1 cellular context compared by ENCODE assay signal in the genomic region with DNA sequence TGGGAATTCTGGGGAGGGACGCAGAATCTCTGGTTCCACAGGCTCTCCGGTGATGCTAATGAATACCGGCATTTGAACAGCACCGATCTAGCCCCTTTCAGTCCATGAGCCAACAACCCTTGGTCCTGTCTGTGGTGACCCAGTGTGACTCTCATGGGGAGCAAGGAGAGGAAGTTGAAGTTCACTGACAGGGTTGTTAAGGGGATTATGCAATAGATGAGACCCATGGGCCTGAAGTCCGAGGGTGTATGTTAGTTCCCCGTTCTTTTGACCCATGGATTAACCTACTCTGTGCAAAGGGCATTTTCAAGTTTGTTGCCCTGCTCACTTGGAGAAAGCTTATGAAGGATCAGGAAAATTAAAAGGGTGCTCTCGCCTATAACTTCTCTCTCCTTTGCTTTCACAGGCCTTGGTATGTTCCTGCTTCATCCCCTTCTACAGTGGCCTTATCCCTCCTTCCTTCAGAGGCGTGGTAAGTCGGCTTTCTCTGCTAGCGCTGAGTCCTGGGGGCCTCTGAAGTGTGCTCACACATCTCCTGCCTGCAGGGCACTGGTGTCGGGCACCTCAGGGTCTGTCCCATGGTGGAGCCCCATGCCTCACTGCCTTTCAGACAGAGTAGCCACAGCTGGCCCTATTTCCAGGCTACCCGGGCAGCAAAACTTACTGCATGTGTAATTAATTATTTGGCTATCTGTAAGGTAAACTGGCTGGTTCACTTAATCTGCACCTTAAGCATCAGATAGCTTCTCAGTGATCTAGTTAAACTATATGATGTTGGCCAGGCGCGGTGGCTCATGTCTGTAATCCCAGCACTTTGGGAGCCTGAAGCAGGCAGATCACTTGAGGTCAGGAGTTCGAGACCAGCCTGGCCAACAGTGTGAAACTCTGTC.
TF ChIP-seq lines count a peak whose summit lies in the region.

No MANE protein-coding gene starts in this region.

TF ChIP-seq in IMR-90, 13 proteins besides CTCF, POLR2A, EP300 and RAD21:
- TF ChIP-seq CHD1 (IDR thresholded peaks at IDR 0.05; ENCODE audit: low read depth, low read length) (no peak), NFE2L2 (IDR thresholded peaks at IDR 0.05; ENCODE audit: low read depth, low read length) (no peak), CEBPB (IDR thresholded peaks at IDR 0.05; ENCODE audit: low read depth, low read length) (peak; percentile 40), MAFK (IDR thresholded peaks at IDR 0.05; ENCODE audit: low read depth, low read length) (no peak)
